26 cellular contexts compared by ENCODE assay signal in the genomic region with DNA sequence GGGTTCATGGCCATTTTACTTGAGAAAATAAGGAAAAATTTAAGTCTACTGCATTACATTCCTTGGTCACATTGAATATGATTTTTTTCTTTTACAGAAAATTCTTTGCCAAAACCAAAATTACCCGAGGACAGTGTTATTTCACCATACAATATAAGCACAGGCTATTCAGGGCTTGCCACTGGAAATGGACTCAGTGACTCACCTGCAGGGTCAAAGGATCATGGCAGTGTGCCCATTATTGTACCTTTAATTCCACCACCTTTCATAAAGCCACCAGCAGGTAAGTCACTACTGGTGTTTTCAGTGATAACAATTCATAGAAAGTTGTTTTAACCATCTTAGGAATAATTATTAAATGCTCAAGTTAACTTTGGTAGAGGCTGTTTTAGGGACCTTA. TPM values are rescaled to one million over a fixed set of nuclear protein-coding genes. Genes with fewer than 3 reads are reported as not detected.
"Had no signal": no experiment of that assay in that cellular context is flagged by ENCODE, and none has a peak within 500 bp of the region (broad histone marks: within the 10 kb centered on the region; RNA-seq: fewer than 3 reads in every experiment).

No MANE protein-coding gene starts in this region.

- H3K4me1 ChIP-seq: foreskin keratinocyte, right lobe of liver, vagina had no signal

- H3K9me3 Mint-ChIP-seq: activated CD4-positive, alpha-beta memory T cell treated with anti-CD3 and anti-CD28 coated beads, Interleukin-2, amount 10 ng/mL, durations not matched to agents 7 days and 5 days; activated CD4-positive, alpha-beta T cell treated with anti-CD3 and anti-CD28 coated beads, Interleukin-2, amount 10 ng/mL, durations not matched to agents 24 days and 14 days; activated naive CD4-positive, alpha-beta T cell treated with anti-CD3 and anti-CD28 coated beads for 36 hours; activated T-cell treated with anti-CD3 and anti-CD28 coated beads, Interleukin-2, amount 50 U/mL, for 72 hours; neural crest cell; T-helper 2 cell treated with Interferon-gamma antibody and Interleukin-4, amounts not matched to agents 5 μg/mL and 100 μg/mL, for 36 hours; type B pancreatic cell had no signal

- H2AFZ ChIP-seq: hepatocyte had no signal

- H3K4me3 ChIP-seq: cardiac muscle cell, hepatocyte, right lobe of liver, skin epidermis, thoracic aorta, vagina had no signal

- H3K36me3 ChIP-seq: right lobe of liver, thoracic aorta had no signal

- DNase-seq: activated CD4-positive, alpha-beta memory T cell treated with anti-CD3 and anti-CD28 coated beads, Interleukin-2, amount 10 ng/mL, durations not matched to agents 7 days and 5 days; activated effector memory CD4-positive, alpha-beta T cell treated with Interleukin-2 at 50 U/mL for 16 hours; activated naive CD4-positive, alpha-beta T cell treated with anti-CD3 and anti-CD28 coated beads for 36 hours; activated T-cell treated with anti-CD3 and anti-CD28 coated beads, Interleukin-2, amount 50 U/mL, for 72 hours; amygdala; cortex of kidney; foreskin keratinocyte; immature natural killer cell; kidney glomerular epithelial cell; mesenchymal stem cell; naive B cell; occipital lobe; right lobe of liver; stimulated activated CD4-positive, alpha-beta T cell treated with anti-CD3 and anti-CD28 coated beads, Interleukin-4, amount 100 ng/mL, for 1 hour; stimulated activated naive CD4-positive, alpha-beta T cell had no signal

- H3K4me2 ChIP-seq: hepatocyte had no signal

- H3K4me3 Mint-ChIP-seq: activated CD4-positive, alpha-beta memory T cell treated with anti-CD3 and anti-CD28 coated beads, Interleukin-2, amount 10 ng/mL, durations not matched to agents 7 days and 5 days; activated CD4-positive, alpha-beta T cell treated with anti-CD3 and anti-CD28 coated beads, Interleukin-2, amount 10 ng/mL, durations not matched to agents 24 days and 14 days; activated naive CD4-positive, alpha-beta T cell treated with anti-CD3 and anti-CD28 coated beads for 36 hours; activated T-cell treated with anti-CD3 and anti-CD28 coated beads, Interleukin-2, amount 50 U/mL, for 72 hours; immature natural killer cell; naive B cell; neural crest cell; T-helper 2 cell treated with Interferon-gamma antibody and Interleukin-4, amounts not matched to agents 5 μg/mL and 100 μg/mL, for 36 hours; type B pancreatic cell had no signal

- ATAC-seq: activated CD4-positive, CD25-positive, alpha-beta regulatory T cell treated with anti-CD3 and anti-CD28 coated beads, Interleukin-2, amount 50 U/mL, for 24 hours; activated T-cell treated with anti-CD3 and anti-CD28 coated beads, Interleukin-2, amount 50 U/mL, for 72 hours; foreskin keratinocyte had no signal

- H3K27ac ChIP-seq: cardiac muscle cell, foreskin keratinocyte, hepatocyte, right lobe of liver, skin epidermis, thoracic aorta, vagina, VCaP had no signal

- H3K9me3 ChIP-seq: right lobe of liver, thoracic aorta, vagina had no signal

- H3K27ac Mint-ChIP-seq: activated CD4-positive, alpha-beta memory T cell treated with anti-CD3 and anti-CD28 coated beads, Interleukin-2, amount 10 ng/mL, durations not matched to agents 7 days and 5 days; activated CD4-positive, alpha-beta T cell treated with anti-CD3 and anti-CD28 coated beads, Interleukin-2, amount 10 ng/mL, durations not matched to agents 24 days and 14 days; activated naive CD4-positive, alpha-beta T cell treated with anti-CD3 and anti-CD28 coated beads for 36 hours; activated T-cell treated with anti-CD3 and anti-CD28 coated beads, Interleukin-2, amount 50 U/mL, for 72 hours; immature natural killer cell; naive B cell; T-helper 2 cell treated with Interferon-gamma antibody and Interleukin-4, amounts not matched to agents 5 μg/mL and 100 μg/mL, for 36 hours; type B pancreatic cell had no signal

- H3K27me3 ChIP-seq: cardiac muscle cell, hepatocyte, right lobe of liver, vagina had no signal

- H3K4me1 Mint-ChIP-seq: activated CD4-positive, alpha-beta memory T cell treated with anti-CD3 and anti-CD28 coated beads, Interleukin-2, amount 10 ng/mL, durations not matched to agents 7 days and 5 days; activated CD4-positive, alpha-beta T cell treated with anti-CD3 and anti-CD28 coated beads, Interleukin-2, amount 10 ng/mL, durations not matched to agents 24 days and 14 days; immature natural killer cell; naive B cell had no signal

- H3K36me3 Mint-ChIP-seq: immature natural killer cell had no signal

RNA-seq across cellular contexts. Expression of a gene that starts 16.2 kb away (rescaled TPM):
- total RNA-seq: foreskin keratinocyte had no signal
